In genomic region chr5:81212211-81212687, GRCh38 we compare ENCODE assay signal across 1 cellular context.
TF ChIP-seq lines count a peak whose summit lies in the region.

No MANE protein-coding gene starts in this region.

TF ChIP-seq in K562, 482 proteins besides CTCF, POLR2A, EP300 and RAD21 (continued from another document):
- TF ChIP-seq GTF2B (IDR thresholded peaks at IDR 0.05; ENCODE audit: extremely low read depth, insufficient read length) (no peak), BCOR (IDR thresholded peaks at IDR 0.05) (no peak)
